ENCODE assay signal across 8 cellular contexts in genomic region chr7:133742709-133743538, GRCh38.
DNase-seq lines count a peak whose midpoint lies in the region; ATAC-seq and TF ChIP-seq lines count a peak whose summit lies in the region.

No MANE protein-coding gene starts in this region.

- no peak overlapping the region for H2AFZ ChIP-seq in GM23338

- peaks cover 38% of the 10 kb centered on the region for H3K4me1 Mint-ChIP-seq in GM23338

- H3K79me2 ChIP-seq in GM23338 (replicated peaks; ENCODE audit: insufficient read depth) = no peaks in the 10 kb centered on the region

- TF ChIP-seq POLR2A in gastrocnemius medialis (IDR thresholded peaks at IDR 0.05) = no peak

- in situ Hi-C loops in gastrocnemius medialis (cut with MboI; ENCODE audit: low sequenced_read_pairs in 4 of 4) = no loop called here

- intact Hi-C loops in gastrocnemius medialis (cut with DNase I; ENCODE audit: low total_unique reads) = no loop called here
- intact Hi-C loops in posterior cingulate gyrus (cut with DNase I) = no loop called here

- H3K36me3 Mint-ChIP-seq in GM23338 (ENCODE audit: low read depth) = no peaks in the 10 kb centered on the region

- CTCF ChIA-PET in AG04449 (lab: Yijun Ruan, JAX) (interaction anchor here (0.6 to 2.8 kb wide), 21 partner anchors 8 to 971 kb away, joined by 3 to 13 read pairs (median 3); no protein-coding TSS in a partner anchor), RWPE1 (lab: Yijun Ruan, JAX) (interaction anchor here (0.5 kb wide), 1 partner anchor 198 kb away, joined by 3 read pairs; no protein-coding TSS in a partner anchor)

- H3K9me3 ChIP-seq in gastrocnemius medialis = no peaks in the 10 kb centered on the region

- no peak overlapping the region for H3K4me2 ChIP-seq in GM23338

- H4K20me1 ChIP-seq in GM23338 (replicated peaks; ENCODE audit: insufficient read depth) = no peaks in the 10 kb centered on the region

- peaks cover 16% of the 10 kb centered on the region; the same call in 1 of the 2 replicates for H3K4me1 ChIP-seq in GM23338 (ENCODE audit: insufficient read depth)
- H3K4me1 ChIP-seq in gastrocnemius medialis = peaks cover 3 to 6% of the 10 kb centered on the region in 2 donors

- DNase-seq in AG04449 (ENCODE audit: low read depth, low spot score) = no peak
- DNase-seq in GM23338 (ENCODE audit: low spot score) = peak; percentile 59
- DNase-seq in RWPE1 (ENCODE audit: low spot score) = peak; percentile 4
- DNase-seq in glomerular visceral epithelial cell (ENCODE audit: extremely low spot score) = peak; percentile 17
- DNase-seq in gastrocnemius medialis = no peak
- no peak for DNase-seq in posterior cingulate gyrus

- no peaks in the 10 kb centered on the region for H3K9me2 ChIP-seq in GM23338 (ENCODE audit: insufficient read depth)

- H3K4me3 ChIP-seq in AG04449 (ENCODE audit: low read depth, low read length) = no peak overlapping the region
- no peak overlapping the region for H3K4me3 ChIP-seq in GM23338
- H3K4me3 ChIP-seq in gastrocnemius medialis = no peak overlapping the region

- no peaks in the 10 kb centered on the region for H3F3A ChIP-seq in GM23338 (replicated peaks; ENCODE audit: low read depth)

- peak overlapping the region; percentile 82; the same call in 1 of the 2 replicates for H3K27ac Mint-ChIP-seq in GM23338

- ATAC-seq in GM23338 (peak; percentile 61), gastrocnemius medialis (no peak), GM19395 (IDR thresholded peaks at IDR 0.05; ENCODE audit: unreplicated experiment) (no peak), GM21526 (IDR thresholded peaks at IDR 0.05; ENCODE audit: low FRiP score, unreplicated experiment) (no peak)

- H3K27me3 ChIP-seq in GM23338 (ENCODE audit: insufficient read depth) (no peaks in the 10 kb centered on the region), gastrocnemius medialis (no peaks in the 10 kb centered on the region)

- no peaks in the 10 kb centered on the region for H3K9me3 Mint-ChIP-seq in GM23338

- no peaks in the 10 kb centered on the region for H3K27me3 Mint-ChIP-seq in GM23338 (ENCODE audit: insufficient read depth, low read depth, poor library complexity)

- TF ChIP-seq CTCF in AG04449 (IDR thresholded peaks at IDR 0.05; ENCODE audit: insufficient read depth, low read length, missing control alignments) (peak; percentile 61), GM23338 (conservative IDR thresholded peaks at IDR 0.05; ENCODE audit: low read depth in 2 of 2) (peak; percentile 67 to 74), RWPE1 (conservative IDR thresholded peaks at IDR 0.05; ENCODE audit: low read depth) (peak; percentile 36; the same call in 1 of the 2 replicates), gastrocnemius medialis (IDR thresholded peaks at IDR 0.05 in 4 of 5, conservative IDR thresholded peaks at IDR 0.05 in 1 of 5) (no peak)

- H3K27ac ChIP-seq in GM23338 (ENCODE audit: low read depth) (no peak overlapping the region), RWPE1 (no peak overlapping the region), gastrocnemius medialis (no peak overlapping the region)

- POLR2A ChIA-PET in AG04449 (lab: Yijun Ruan, JAX) (no interaction called here), RWPE1 (lab: Yijun Ruan, JAX; ENCODE audit: low non-redundant PET) (no interaction called here)

- no peak overlapping the region for H3K4me3 Mint-ChIP-seq in GM23338

- H3K36me3 ChIP-seq in GM23338 (ENCODE audit: insufficient read depth) = no peaks in the 10 kb centered on the region
- no peaks in the 10 kb centered on the region for H3K36me3 ChIP-seq in gastrocnemius medialis

TF ChIP-seq in GM23338, 12 proteins besides CTCF, POLR2A, EP300 and RAD21 (continues in another document):
- TF ChIP-seq POLR2AphosphoS5 (IDR thresholded peaks at IDR 0.05; ENCODE audit: low read depth) (no peak), REST (IDR thresholded peaks at IDR 0.05; ENCODE audit: unreplicated experiment) (no peak), ZNF462 (CRISPR knock-in tag; IDR thresholded peaks at IDR 0.05) (no peak), ZNF331 (CRISPR knock-in tag; IDR thresholded peaks at IDR 0.05; ENCODE audit: low read depth) (no peak)

Comparison
In these comparisons a context has a peak if more than half of its experiments do, and no peak if none do; other contexts are left out.
1. DNase-seq: peak in GM23338 (single experiment), RWPE1 (single experiment) and glomerular visceral epithelial cell (single experiment); none in AG04449 (single experiment), gastrocnemius medialis (0 of 2) and posterior cingulate gyrus (0 of 10).
2. CTCF ChIP-seq: peak in AG04449 (single experiment), GM23338 (2 of 2) and RWPE1 (single experiment); none in gastrocnemius medialis (0 of 5).